8 cellular contexts compared by ENCODE assay signal in genomic region chr2:219388845-219389156, GRCh38. TPM values are rescaled to one million over a fixed set of nuclear protein-coding genes. Genes with fewer than 3 reads are reported as not detected.
DNase-seq lines count a peak whose midpoint lies in the region; ATAC-seq and TF ChIP-seq lines count a peak whose summit lies in the region.

No MANE protein-coding gene starts in this region.

- TF ChIP-seq CTCF in 22Rv1 (IDR thresholded peaks at IDR 0.05): no peak
- TF ChIP-seq CTCF in mammary epithelial cell (conservative IDR thresholded peaks at IDR 0.05 in 1 of 2, IDR thresholded peaks at IDR 0.05 in 1 of 2; ENCODE audit: extremely low read depth in 1 of 2, insufficient read depth in 1 of 2, low read depth in 1 of 2, low read length in 2 of 2): no peak

- H4K20me1 ChIP-seq in mammary epithelial cell (ENCODE audit: insufficient read depth, low read length): no peaks in the 10 kb centered on the region

- no TSS peak for BruUV-seq in mammary epithelial cell (replicated peaks; lab: Mats Ljungman, UMichigan)

- intact Hi-C loops in mammary epithelial cell (cut with micrococcal nuclease): loop anchor here (5.0 kb wide), 1 partner anchor 298 kb away; no protein-coding TSS in a partner anchor

- CTCF ChIA-PET in mammary epithelial cell (lab: Charles Lee; ENCODE audit: low non-redundant PET): interaction anchor here (0.5 to 0.8 kb wide), 5 partner anchors 37 to 141 kb away, joined by 3 to 31 read pairs (median 4); no protein-coding TSS in a partner anchor

- peak overlapping the region; percentile 81 for H3K4me2 ChIP-seq in mammary epithelial cell (ENCODE audit: insufficient read depth, low read depth, low read length)

- H2AFZ ChIP-seq in mammary epithelial cell (ENCODE audit: low read depth, low read length): peak overlapping the region; percentile 98

- H3K9ac ChIP-seq in HUES48 (ENCODE audit: low read depth, low read length) (no peak overlapping the region), mammary epithelial cell (ENCODE audit: insufficient read depth, low read length) (peak overlapping the region; percentile 36), mucosa of rectum (ENCODE audit: low read depth in 1 of 2, low read length in 2 of 2) (peak overlapping the region; percentile 38 to 44)

- H3K79me2 ChIP-seq in mammary epithelial cell (ENCODE audit: insufficient read depth, low read length): peaks cover 11% of the 10 kb centered on the region

- in situ Hi-C loops in mammary epithelial cell (cut with MboI; ENCODE audit: low sequenced_read_pairs in 2 of 2): no loop called here

- DNase-seq in mammary epithelial cell (no peak), AML-193 (lab: John Stamatoyannopoulos, UW) (no peak), amygdala (lab: John Stamatoyannopoulos, UW) (no peak), GM19238 (ENCODE audit: insufficient read length, low spot score) (no peak)

- ATAC-seq in HG03025 (IDR thresholded peaks at IDR 0.05; ENCODE audit: low FRiP score, unreplicated experiment): no peak

- H3K36me3 ChIP-seq in HUES48 (ENCODE audit: control insufficient read depth, insufficient read depth, low read length) (peaks cover 21% of the 10 kb centered on the region), mammary epithelial cell (ENCODE audit: insufficient read depth, low read length) (peaks cover 3% of the 10 kb centered on the region), mucosa of rectum (ENCODE audit: control insufficient read depth in 2 of 2, insufficient read depth in 2 of 2, low read length in 2 of 2) (peaks cover 24 to 26% of the 10 kb centered on the region in 2 donors)

- H3K4me1 ChIP-seq in HUES48 (ENCODE audit: control insufficient read depth, insufficient read depth, low read length) (no peaks in the 10 kb centered on the region; the same call in 1 of the 2 replicates), mammary epithelial cell (ENCODE audit: insufficient read depth, low read length) (peaks cover 15% of the 10 kb centered on the region), mucosa of rectum (ENCODE audit: control insufficient read depth in 2 of 2, insufficient read depth in 2 of 2, low read length in 2 of 2) (peaks cover 12 to 14% of the 10 kb centered on the region in 2 donors)

- H3K27ac ChIP-seq in 22Rv1 (peak overlapping the region; percentile 54), HUES48 (ENCODE audit: low read depth, low read length) (no peak overlapping the region), mammary epithelial cell (ENCODE audit: insufficient read depth, low read depth, low read length) (no peak overlapping the region), mucosa of rectum (ENCODE audit: low read depth in 2 of 2, low read length in 2 of 2) (peak overlapping the region; percentile 86 to 87)

- H3K4me3 ChIP-seq in HUES48 (ENCODE audit: low read depth, low read length) (peak overlapping the region; percentile 55), mammary epithelial cell (replicated peaks in 1 of 3; ENCODE audit: insufficient read depth in 1 of 3, low read depth in 2 of 3, low read length in 3 of 3) (peak overlapping the region; percentile 33 to 48 (median 46)), mucosa of rectum (ENCODE audit: low read length in 2 of 2) (peak overlapping the region; percentile 26 to 75)

- no peaks in the 10 kb centered on the region for H3K9me3 ChIP-seq in HUES48 (ENCODE audit: control insufficient read depth, insufficient read depth, low read length)
- H3K9me3 ChIP-seq in mammary epithelial cell (replicated peaks; ENCODE audit: insufficient read depth, low read length): no peaks in the 10 kb centered on the region
- no peaks in the 10 kb centered on the region for H3K9me3 ChIP-seq in mucosa of rectum (ENCODE audit: control insufficient read depth in 2 of 2, low read length in 2 of 2)

- no peaks in the 10 kb centered on the region for H3K27me3 ChIP-seq in HUES48 (ENCODE audit: control insufficient read depth, insufficient read depth, low read length)
- H3K27me3 ChIP-seq in mammary epithelial cell (ENCODE audit: insufficient read depth, low read length): no peaks in the 10 kb centered on the region
- no peaks in the 10 kb centered on the region for H3K27me3 ChIP-seq in mucosa of rectum (ENCODE audit: control insufficient read depth in 2 of 2, insufficient read depth in 2 of 2, low read length in 2 of 2)

- 30% methylated on average over 6 of the region's 6 CpGs for WGBS in mammary epithelial cell (ENCODE audit: low coverage, missing lambda C conversion rate)

- dilution Hi-C loops in mammary epithelial cell (cut with HindIII; ENCODE audit: low sequenced_read_pairs): no loop called here

RNA-seq across cellular contexts. Expression of gene DNPEP, which starts 1.1 kb away (rescaled TPM):
- total RNA-seq in mammary epithelial cell: 10 to 100 TPM; 49.5 to 58.5 TPM
- polyA plus RNA-seq in mammary epithelial cell: 56.4 TPM
- polyA minus RNA-seq in mammary epithelial cell: 123 TPM

RNA-seq across cellular contexts. Expression of gene DES, which starts 29.4 kb away (rescaled TPM):
- total RNA-seq in mammary epithelial cell: under 1 TPM in 1 of 2 donors, not detected in 1; 0.33 TPM
- 0.07 TPM for polyA plus RNA-seq in mammary epithelial cell
- polyA minus RNA-seq in mammary epithelial cell: not detected

RNA-seq across cellular contexts. Expression of gene SPEG, which starts 45.8 kb away (rescaled TPM):
- total RNA-seq in mammary epithelial cell: 10 to 100 TPM; 47.2 to 77.6 TPM
- polyA plus RNA-seq in mammary epithelial cell: 33.4 TPM
- 34.6 TPM for polyA minus RNA-seq in mammary epithelial cell

RNA-seq across cellular contexts. Expression of gene RESP18, which starts 56.3 kb away (rescaled TPM):
- total RNA-seq in mammary epithelial cell: not detected
- polyA plus RNA-seq in mammary epithelial cell: not detected
- not detected for polyA minus RNA-seq in mammary epithelial cell

Comparison
In these comparisons a context has a peak if more than half of its experiments do, and no peak if none do; other contexts are left out.
1. H3K27ac ChIP-seq: peak in 22Rv1 (single experiment) and mucosa of rectum (2 of 2); none in HUES48 (single experiment) and mammary epithelial cell (single experiment).
2. Peak in every context shown above with its lines, with median percentiles within 50 percentile points of each other: H3K4me3 ChIP-seq.